ENCODE assay signal across 18 cellular contexts in genomic region chr1:176149939-176150807, GRCh38. TPM values are rescaled to one million over a fixed set of nuclear protein-coding genes. Genes with fewer than 3 reads are reported as not detected.
A peak's percentile ranks its signal among the peaks of the same experiment; 100 is the strongest.
DNase-seq lines count a peak whose midpoint lies in the region; ATAC-seq and TF ChIP-seq lines count a peak whose summit lies in the region.
"Had no signal": no experiment of that assay in that cellular context is flagged by ENCODE, and none has a peak within 500 bp of the region (broad histone marks: within the 10 kb centered on the region; RNA-seq: fewer than 3 reads in every experiment).

No MANE protein-coding gene starts in this region.

- POLR2A ChIA-PET in Caco-2 (lab: Charles Lee), result no interaction called here
- POLR2A ChIA-PET in WTC11 (lab: Charles Lee), result no interaction called here

- H3K9me3 Mint-ChIP-seq in Caco-2 (ENCODE audit: unreplicated experiment) (no peaks in the 10 kb centered on the region), WTC11 (peaks cover 9% of the 10 kb centered on the region), neural progenitor cell (no peaks in the 10 kb centered on the region)
- H3K9me3 Mint-ChIP-seq: CD14-positive monocyte had no signal

- H3K27ac Mint-ChIP-seq in Caco-2 (ENCODE audit: unreplicated experiment), result peak overlapping the region; percentile 43
- H3K27ac Mint-ChIP-seq in WTC11, result no peak overlapping the region
- no peak overlapping the region for H3K27ac Mint-ChIP-seq in neural progenitor cell

- H3K4me2 ChIP-seq in neural progenitor cell, result no peak overlapping the region

- no peaks in the 10 kb centered on the region for H4K20me1 ChIP-seq in neural progenitor cell (ENCODE audit: low read depth)

- H3K27me3 ChIP-seq in Caco-2 (replicated peaks; ENCODE audit: control insufficient read depth, insufficient read depth, low read length) (no peaks in the 10 kb centered on the region), neural progenitor cell (no peaks in the 10 kb centered on the region)
- H3K27me3 ChIP-seq: SJCRH30 had no signal

- H3K36me3 Mint-ChIP-seq in Caco-2 (ENCODE audit: insufficient read depth, unreplicated experiment) (peaks cover 4% of the 10 kb centered on the region), WTC11 (peaks cover 29% of the 10 kb centered on the region), neural progenitor cell (peaks cover 51% of the 10 kb centered on the region)

- no peak overlapping the region; the same call in 1 of the 2 replicates for H3K4me3 ChIP-seq in Caco-2 (ENCODE audit: low read depth, low read length)
- no peak overlapping the region for H3K4me3 ChIP-seq in neural progenitor cell
- H3K4me3 ChIP-seq: SJCRH30 had no signal

- intact Hi-C loops in Caco-2 (cut with micrococcal nuclease; ENCODE audit: unreplicated experiment), result loop anchor here (1.0 to 2.0 kb wide), 2 partner anchors 28 to 57 kb away; partner anchors contain the start of gene COP1

- CTCF ChIA-PET in Caco-2 (lab: Charles Lee) (no interaction called here), WTC11 (lab: Charles Lee) (no interaction called here)

- DNase-seq in Caco-2 (peak; percentile 72 to 75), WTC11 (ENCODE audit: low spot score) (no peak), left kidney (ENCODE audit: low read depth, low spot score) (peak; percentile 18), neural progenitor cell (ENCODE audit: low spot score) (peak; percentile 14), DMS114 treated with DMSO at 0.1 percent for 48 hours (lab: John Stamatoyannopoulos, UW; ENCODE audit: unreplicated experiment) (no peak), CD1c-positive myeloid dendritic cell (ENCODE audit: extremely low spot score) (no peak), DMS153 (lab: John Stamatoyannopoulos, UW) (no peak)
- DNase-seq: EL; KG1; NCI-H1048; NCI-H1694 treated with DMSO at 0.1 percent for 48 hours; NCI-H69; NK-92 treated with Interleukin-12 subunit alpha and Interleukin-12 subunit beta, amount 100 ng/mL, for 24 hours; OCI-M1; SJCRH30 had no signal

- no peaks in the 10 kb centered on the region for H3F3A ChIP-seq in neural progenitor cell (ENCODE audit: low read depth)

- no peaks in the 10 kb centered on the region; the same call in 1 of the 2 replicates for H3K9me3 ChIP-seq in Caco-2
- H3K9me3 ChIP-seq in neural progenitor cell (ENCODE audit: low read depth), result no peaks in the 10 kb centered on the region

- peaks cover 8% of the 10 kb centered on the region for H3K4me1 Mint-ChIP-seq in Caco-2 (ENCODE audit: low read depth, unreplicated experiment)
- no peaks in the 10 kb centered on the region for H3K4me1 Mint-ChIP-seq in WTC11
- no peaks in the 10 kb centered on the region for H3K4me1 Mint-ChIP-seq in neural progenitor cell
- H3K4me1 Mint-ChIP-seq: CD14-positive monocyte had no signal

- peak overlapping the region; percentile 71 for H3K4me3 Mint-ChIP-seq in Caco-2 (ENCODE audit: unreplicated experiment)
- H3K4me3 Mint-ChIP-seq in WTC11, result no peak overlapping the region
- no peak overlapping the region for H3K4me3 Mint-ChIP-seq in neural progenitor cell
- H3K4me3 Mint-ChIP-seq: CD14-positive monocyte had no signal

- H3K27ac ChIP-seq in neural progenitor cell, result no peak overlapping the region
- H3K27ac ChIP-seq: RWPE1, SJCRH30 had no signal

- H3K4me1 ChIP-seq in Caco-2 (peaks cover 39% of the 10 kb centered on the region), neural progenitor cell (peaks cover 5% of the 10 kb centered on the region)
- H3K4me1 ChIP-seq: SJCRH30 had no signal

- no peak for ATAC-seq in WTC11
- no peak for ATAC-seq in GM21381 (IDR thresholded peaks at IDR 0.05; ENCODE audit: unreplicated experiment)

- no peak overlapping the region for H3K9ac ChIP-seq in neural progenitor cell

- peaks cover 2% of the 10 kb centered on the region; the same call in 1 of the 2 replicates for H3K36me3 ChIP-seq in Caco-2 (ENCODE audit: control insufficient read depth, insufficient read depth, low read length)
- peaks cover 13% of the 10 kb centered on the region for H3K36me3 ChIP-seq in neural progenitor cell
- H3K36me3 ChIP-seq: SJCRH30 had no signal

- TF ChIP-seq CTCF in Caco-2 (IDR thresholded peaks at IDR 0.05; ENCODE audit: insufficient read depth in 1 of 2, low read depth in 1 of 2, low read length in 1 of 2, severe bottlenecking in 1 of 2, unreplicated experiment in 1 of 2) (no peak), WTC11 (IDR thresholded peaks at IDR 0.05) (no peak), neural progenitor cell (IDR thresholded peaks at IDR 0.05) (no peak)

- peaks cover 57% of the 10 kb centered on the region for H3K79me2 ChIP-seq in neural progenitor cell (ENCODE audit: low read depth)

- BruUV-seq in Caco-2 (replicated peaks; lab: Mats Ljungman, UMichigan), result TSS peak; percentile 37

- no peaks in the 10 kb centered on the region for H3K27me3 Mint-ChIP-seq in Caco-2 (ENCODE audit: insufficient read depth, unreplicated experiment)
- H3K27me3 Mint-ChIP-seq in WTC11 (ENCODE audit: low read depth), result no peaks in the 10 kb centered on the region
- H3K27me3 Mint-ChIP-seq in neural progenitor cell (ENCODE audit: insufficient read depth, low read depth), result no peaks in the 10 kb centered on the region

- H2AFZ ChIP-seq in neural progenitor cell (replicated peaks), result no peak overlapping the region

TF ChIP-seq in WTC11, 78 proteins besides CTCF, POLR2A, EP300 and RAD21:
- no peak for TF ChIP-seq ZNF532 (CRISPR knock-in tag; IDR thresholded peaks at IDR 0.05; ENCODE audit: borderline replicate concordance)
- TF ChIP-seq GABPB1 (CRISPR knock-in tag; IDR thresholded peaks at IDR 0.05), result peak; percentile 35; the same call in 1 of the 2 replicates
TF ChIP-seq in WTC11: peak in this region for 1.

RNA-seq across cellular contexts. Expression of gene COP1, which starts 56.9 kb away (rescaled TPM):
- 45.9 and 46.9 TPM in 2 replicates for total RNA-seq in Caco-2 (2022)
- total RNA-seq in WTC11 (2021), result 36.0 to 44.1 TPM (median 40.4 TPM) in 3 replicates
- total RNA-seq in neural progenitor cell (ENCODE audit: low replicate concordance), result 71.3 and 98.5 TPM in 2 replicates

Comparison
In these comparisons a context has a peak if more than half of its experiments do, and no peak if none do; other contexts are left out.
1. DNase-seq: peak in Caco-2 (2 of 2), left kidney (single experiment) and neural progenitor cell (single experiment); none in WTC11 (single experiment), DMS114 treated with DMSO at 0.1 percent for 48 hours (single experiment), CD1c-positive myeloid dendritic cell (single experiment) and DMS153 (single experiment).